20 cellular contexts compared by ENCODE assay signal in the genomic region with DNA sequence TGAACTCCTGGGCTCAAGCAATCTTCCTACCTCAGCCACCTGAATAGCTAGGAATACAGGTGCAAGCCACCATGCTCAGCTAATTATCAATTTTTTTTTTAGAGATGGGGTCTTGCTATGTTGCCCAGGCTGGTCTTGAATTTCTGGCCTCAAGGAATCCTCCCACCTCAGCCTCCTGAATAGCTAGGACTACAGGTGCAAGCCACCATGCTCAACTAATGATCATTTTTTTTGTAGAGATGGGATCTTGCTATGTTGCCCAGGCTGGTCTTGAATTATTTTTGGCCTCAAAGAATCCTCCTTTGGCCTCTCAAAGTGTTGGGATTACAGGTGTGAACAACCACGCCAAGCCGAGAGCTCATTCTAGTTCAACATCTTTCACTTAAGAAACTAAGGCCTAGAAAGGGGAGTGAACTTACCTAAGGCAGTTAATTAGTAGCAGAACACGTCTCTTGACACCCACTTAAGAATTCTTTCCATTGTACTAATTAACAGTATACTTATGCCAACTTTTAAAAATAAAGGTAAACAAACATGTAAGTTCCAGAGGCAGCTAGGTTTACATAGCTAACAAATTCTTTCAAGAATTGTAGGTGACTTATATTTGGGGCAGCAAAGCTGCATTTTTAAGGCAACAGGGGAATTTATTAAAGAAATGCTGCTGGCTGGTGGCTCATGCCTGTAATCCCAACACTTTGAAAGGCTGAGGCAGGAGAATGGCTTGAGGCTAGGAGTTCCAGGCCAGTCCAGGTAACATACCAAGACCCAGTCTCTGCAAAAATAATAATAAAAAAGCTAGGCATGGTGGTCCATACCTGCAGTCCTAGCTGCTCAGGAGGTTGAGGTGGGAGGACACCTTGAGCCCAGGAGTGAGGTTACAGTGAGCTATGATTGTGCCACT. TPM values are rescaled to one million over a fixed set of nuclear protein-coding genes. Genes with fewer than 3 reads are reported as not detected.
DNase-seq lines count a peak whose midpoint lies in the region; ATAC-seq, FAIRE-seq and TF ChIP-seq lines count a peak whose summit lies in the region.
"Had no signal": no experiment of that assay in that cellular context is flagged by ENCODE, and none has a peak within 500 bp of the region (broad histone marks: within the 10 kb centered on the region; RNA-seq: fewer than 3 reads in every experiment).

No MANE protein-coding gene starts in this region.

- no peak overlapping the region for H2AFZ ChIP-seq in K562 (ENCODE audit: low read depth, low read length)
- H2AFZ ChIP-seq: GM23338 had no signal

- TF ChIP-seq CTCF in CD4-positive, alpha-beta T cell (IDR thresholded peaks at IDR 0.05), result no peak
- TF ChIP-seq CTCF in K562 (IDR thresholded peaks at IDR 0.05 in 2 of 3, conservative IDR thresholded peaks at IDR 0.05 in 1 of 3; ENCODE audit: insufficient read depth in 2 of 3, low read depth in 1 of 3, low read length in 3 of 3), result no peak

- H3K36me3 Mint-ChIP-seq in activated naive CD4-positive, alpha-beta T cell treated with anti-CD3 and anti-CD28 coated beads, Interleukin-2, amount 50 U/mL, for 24 hours, result peaks cover 6% of the 10 kb centered on the region
- H3K36me3 Mint-ChIP-seq in CD4-positive, alpha-beta T cell (ENCODE audit: low read depth), result peaks cover 22% of the 10 kb centered on the region

- no peak for ATAC-seq in CD4-positive, alpha-beta T cell (ENCODE audit: poor library complexity)
- no peak for ATAC-seq in K562
- ATAC-seq: GM12878, GM23338 had no signal

- POLR2A ChIA-PET in CD4-positive, alpha-beta T cell (lab: Charles Lee), result interaction anchor here (1.1 to 7.6 kb wide), 4 partner anchors 8 to 42 kb away, joined by 3 to 57 read pairs (median 30); a partner anchor contains a TSS
- POLR2A ChIA-PET in K562 (lab: Yijun Ruan, JAX), result interaction anchor here (2.3 to 3.0 kb wide), 3 partner anchors 10 to 39 kb away, joined by 13 to 15 read pairs (median 14); a partner anchor contains a TSS

- CTCF ChIA-PET in CD4-positive, alpha-beta T cell (lab: Charles Lee), result interaction anchor here (1.9 kb wide), 1 partner anchor 12 kb away, joined by 5 read pairs; no protein-coding TSS in a partner anchor
- CTCF ChIA-PET in K562 (lab: Yijun Ruan, JAX; ENCODE audit: low intra/inter-chr PET ratio), result no interaction called here

- H3K4me3 ChIP-seq in K562, result no peak overlapping the region
- H3K4me3 ChIP-seq: GM12878, GM23338, SJCRH30 had no signal

- H3K27ac ChIP-seq in CD4-positive, alpha-beta T cell (ENCODE audit: low read depth, low read length), result no peak overlapping the region
- no peak overlapping the region for H3K27ac ChIP-seq in K562 (ENCODE audit: extremely low read depth, low read depth, low read length)
- H3K27ac ChIP-seq: SJCRH30 had no signal

- no peak overlapping the region for H3K4me2 ChIP-seq in K562 (ENCODE audit: insufficient read depth, low read length)
- H3K4me2 ChIP-seq: GM23338 had no signal

- WGBS in K562 (ENCODE audit: insufficient coverage, low coverage, missing lambda C conversion rate), result 91% methylated on average over 3 of the region's 3 CpGs

- peak overlapping the region; percentile 62 for H3K27ac Mint-ChIP-seq in activated naive CD4-positive, alpha-beta T cell treated with anti-CD3 and anti-CD28 coated beads, Interleukin-2, amount 50 U/mL, for 24 hours
- peak overlapping the region; percentile 34 for H3K27ac Mint-ChIP-seq in CD4-positive, alpha-beta T cell
- H3K27ac Mint-ChIP-seq: GM23338 had no signal

- no peaks in the 10 kb centered on the region for H3K4me1 ChIP-seq in K562 (replicated peaks in 1 of 2; ENCODE audit: control insufficient read depth in 2 of 2, insufficient read depth in 2 of 2, low read length in 2 of 2)
- H3K4me1 ChIP-seq: BE2C, SJCRH30 had no signal

- H3K36me3 ChIP-seq in K562 (ENCODE audit: control insufficient read depth, insufficient read depth, low read length), result peaks cover 16% of the 10 kb centered on the region

- intact Hi-C loops in CD4-positive, alpha-beta T cell (cut with DNase I, micrococcal nuclease), result no loop called here
- intact Hi-C loops in K562 (cut with micrococcal nuclease), result no loop called here

- no peak for TF ChIP-seq RAD21 in K562 (CRISPR knock-in tag; conservative IDR thresholded peaks at IDR 0.05 in 1 of 2, IDR thresholded peaks at IDR 0.05 in 1 of 2)

- no peaks in the 10 kb centered on the region; the same call in 2 of the 3 replicates for H3K79me2 ChIP-seq in K562 (ENCODE audit: control insufficient read depth, insufficient read depth, low read length)

- H3K4me1 Mint-ChIP-seq in activated naive CD4-positive, alpha-beta T cell treated with anti-CD3 and anti-CD28 coated beads, Interleukin-2, amount 50 U/mL, for 24 hours, result peaks cover 22% of the 10 kb centered on the region
- H3K4me1 Mint-ChIP-seq in CD4-positive, alpha-beta T cell (ENCODE audit: low read depth), result peaks cover 22% of the 10 kb centered on the region

- BruUV-seq in K562 (replicated peaks; lab: Mats Ljungman, UMichigan), result no TSS peak

- no peak for TF ChIP-seq POLR2A in K562 (conservative IDR thresholded peaks at IDR 0.05)

- H3K9me3 Mint-ChIP-seq in activated naive CD4-positive, alpha-beta T cell treated with anti-CD3 and anti-CD28 coated beads, Interleukin-2, amount 50 U/mL, for 24 hours, result no peaks in the 10 kb centered on the region
- H3K9me3 Mint-ChIP-seq in CD4-positive, alpha-beta T cell, result no peaks in the 10 kb centered on the region
- H3K9me3 Mint-ChIP-seq: CD4-positive, CD25-positive, alpha-beta regulatory T cell; GM23338 had no signal

- H3K9me3 ChIP-seq in CD4-positive, alpha-beta T cell (ENCODE audit: control insufficient read depth, low read length), result no peaks in the 10 kb centered on the region
- H3K9me3 ChIP-seq in K562 (replicated peaks; ENCODE audit: control insufficient read depth, insufficient read depth, low read depth, low read length), result no peaks in the 10 kb centered on the region
- H3K9me3 ChIP-seq: BE2C, SJCRH30 had no signal

- no peaks in the 10 kb centered on the region for H3K27me3 ChIP-seq in CD4-positive, alpha-beta T cell (ENCODE audit: control insufficient read depth, insufficient read depth, low read length)
- no peaks in the 10 kb centered on the region for H3K27me3 ChIP-seq in K562 (ENCODE audit: control insufficient read depth in 2 of 2, insufficient read depth in 2 of 2, low read length in 2 of 2)
- H3K27me3 ChIP-seq: BE2C, SJCRH30 had no signal

- no peaks in the 10 kb centered on the region for H3K27me3 Mint-ChIP-seq in activated naive CD4-positive, alpha-beta T cell treated with anti-CD3 and anti-CD28 coated beads, Interleukin-2, amount 50 U/mL, for 24 hours
- no peaks in the 10 kb centered on the region for H3K27me3 Mint-ChIP-seq in CD4-positive, alpha-beta T cell
- H3K27me3 Mint-ChIP-seq: CD4-positive, CD25-positive, alpha-beta regulatory T cell had no signal

- H4K20me1 ChIP-seq in K562 (replicated peaks; ENCODE audit: control insufficient read depth, insufficient read depth, low read length), result no peaks in the 10 kb centered on the region

- TF ChIP-seq EP300 in K562 (IDR thresholded peaks at IDR 0.05; ENCODE audit: low read length), result no peak

- no peak overlapping the region for H3K9ac ChIP-seq in K562 (ENCODE audit: insufficient read depth in 1 of 2, low read depth in 2 of 2, low read length in 2 of 2)

- no peak for DNase-seq in activated naive CD4-positive, alpha-beta T cell treated with Interleukin-2 at 50 U/mL for 16 hours
- DNase-seq in CD4-positive, alpha-beta T cell, result no peak
- DNase-seq in K562 (ENCODE audit: extremely low read depth in 1 of 4, low spot score in 3 of 4), result no peak
- DNase-seq in renal cortical epithelial cell (ENCODE audit: low read depth), result peak; percentile 68
- DNase-seq in AG20443 (ENCODE audit: low spot score), result no peak
- no peak for DNase-seq in NCI-H2081 (lab: John Stamatoyannopoulos, UW)
- DNase-seq in effector CD8-positive, alpha-beta T cell (lab: John Stamatoyannopoulos, UW), result no peak
- DNase-seq: 8988T; BE2C; Calu3; CD4-positive, CD25-positive, alpha-beta regulatory T cell; KBM-7; NCI-H1105; NCI-H510A; NCI-H82; RPMI8226; SJCRH30 had no signal

- in situ Hi-C loops in K562 (cut with MboI), result no loop called here

- H3K4me3 Mint-ChIP-seq in activated naive CD4-positive, alpha-beta T cell treated with anti-CD3 and anti-CD28 coated beads, Interleukin-2, amount 50 U/mL, for 24 hours, result no peak overlapping the region
- no peak overlapping the region for H3K4me3 Mint-ChIP-seq in CD4-positive, alpha-beta T cell
- H3K4me3 Mint-ChIP-seq: CD4-positive, CD25-positive, alpha-beta regulatory T cell; GM23338 had no signal

- no peaks in the 10 kb centered on the region for H3K9me1 ChIP-seq in K562 (ENCODE audit: control insufficient read depth, insufficient read depth, low read length)

- FAIRE-seq in K562 (lab: Jason Lieb, UNC), result no peak
- FAIRE-seq: GM12878 had no signal

RNA-seq across cellular contexts. Expression of a gene that starts 9.6 kb away (rescaled TPM):
- 10 to 100 TPM; 71.1 to 72.0 TPM for total RNA-seq in CD4-positive, alpha-beta T cell
- total RNA-seq in K562 (2011; cell fraction: chromatin; rRNA removed; ENCODE audit: low replicate concordance), result 26.1 and 84.9 TPM in 2 replicates
- 23.5 and 32.0 TPM in 2 replicates for total RNA-seq in K562 (2011; cell fraction: nucleolus; rRNA removed)
- total RNA-seq in K562 (2011; cell fraction: nucleoplasm; rRNA removed), result 45.8 and 55.1 TPM in 2 replicates
- total RNA-seq in K562 (2014; rRNA removed), result 12.4 and 17.3 TPM in 2 replicates
- total RNA-seq in K562 (2014; rRNA removed; fragmentation: Illumina TruSeq; extraction: Trizol), result 27.7 and 28.3 TPM in 2 replicates
- total RNA-seq in K562 (2015; rRNA removed; fragmentation: Illumina TruSeq; extraction: Trizol), result 24.6 and 28.6 TPM in 2 replicates
- 26.9 and 29.6 TPM in 2 replicates for total RNA-seq in K562 (2021)
- polyA plus RNA-seq in K562 (2011; rRNA removed), result 59.1 and 70.7 TPM in 2 replicates
- 22.8 and 36.5 TPM in 2 replicates for polyA plus RNA-seq in K562 (2011; cell fraction: cytosol; rRNA removed)
- polyA plus RNA-seq in K562 (2011; cell fraction: nucleus; rRNA removed), result 130 and 149 TPM in 2 replicates
- 20.0 and 25.3 TPM in 2 replicates for polyA plus RNA-seq in K562 (2012)
- polyA plus RNA-seq in K562 (2014; fragmentation: Illumina TruSeq; extraction: Trizol), result 23.3 and 25.7 TPM in 2 replicates
- polyA plus RNA-seq in K562 (2014; fragmentation: Nextera tagmentation; extraction: Ambion mirVana), result 10 to 100 TPM; 21.3 to 25.1 TPM
- 26.8 and 30.1 TPM in 2 replicates for polyA plus RNA-seq in K562 (2014; rRNA removed)
- 64.4 and 67.8 TPM in 2 replicates for polyA minus RNA-seq in K562 (2011; rRNA and poly(A)+ RNA removed)
- polyA minus RNA-seq in K562 (2011; cell fraction: cytosol; rRNA and poly(A)+ RNA removed), result 22.4 and 27.6 TPM in 2 replicates
- 46.0 and 95.5 TPM in 2 replicates for polyA minus RNA-seq in K562 (2011; cell fraction: nucleus; rRNA and poly(A)+ RNA removed)
- total RNA-seq in renal cortical epithelial cell, result 16.3 and 32.8 TPM in 2 replicates

RNA-seq across cellular contexts. Expression of a gene that starts 39.5 kb away (rescaled TPM):
- 1,000 to 10,000 TPM; 1,001 to 1,008 TPM for total RNA-seq in CD4-positive, alpha-beta T cell
- 653 and 1,130 TPM in 2 replicates for total RNA-seq in K562 (2011; cell fraction: chromatin; rRNA removed; ENCODE audit: low replicate concordance)
- total RNA-seq in K562 (2011; cell fraction: nucleolus; rRNA removed), result 356 and 378 TPM in 2 replicates
- total RNA-seq in K562 (2011; cell fraction: nucleoplasm; rRNA removed), result 459 and 505 TPM in 2 replicates
- total RNA-seq in K562 (2014; rRNA removed), result 428 and 733 TPM in 2 replicates
- total RNA-seq in K562 (2014; rRNA removed; fragmentation: Illumina TruSeq; extraction: Trizol), result 481 and 499 TPM in 2 replicates
- 719 and 734 TPM in 2 replicates for total RNA-seq in K562 (2015; rRNA removed; fragmentation: Illumina TruSeq; extraction: Trizol)
- total RNA-seq in K562 (2021), result 790 and 801 TPM in 2 replicates
- 449 and 646 TPM in 2 replicates for polyA plus RNA-seq in K562 (2011; rRNA removed)
- polyA plus RNA-seq in K562 (2011; cell fraction: cytosol; rRNA removed), result 153 and 186 TPM in 2 replicates
- polyA plus RNA-seq in K562 (2011; cell fraction: nucleus; rRNA removed), result 421 and 579 TPM in 2 replicates
- polyA plus RNA-seq in K562 (2012), result 338 and 520 TPM in 2 replicates
- 663 and 762 TPM in 2 replicates for polyA plus RNA-seq in K562 (2014; fragmentation: Illumina TruSeq; extraction: Trizol)
- 100 to 1,000 TPM; 206 to 683 TPM for polyA plus RNA-seq in K562 (2014; fragmentation: Nextera tagmentation; extraction: Ambion mirVana)
- polyA plus RNA-seq in K562 (2014; rRNA removed), result 351 and 385 TPM in 2 replicates
- 865 and 1,047 TPM in 2 replicates for polyA minus RNA-seq in K562 (2011; rRNA and poly(A)+ RNA removed)
- 467 and 888 TPM in 2 replicates for polyA minus RNA-seq in K562 (2011; cell fraction: cytosol; rRNA and poly(A)+ RNA removed)
- 266 and 377 TPM in 2 replicates for polyA minus RNA-seq in K562 (2011; cell fraction: nucleus; rRNA and poly(A)+ RNA removed)
- 664 and 870 TPM in 2 replicates for total RNA-seq in renal cortical epithelial cell
